In genomic region chrX:147850875-147851274, GRCh38 we compare ENCODE assay signal across 15 cellular contexts.
DNase-seq lines count a peak whose midpoint lies in the region; ATAC-seq and TF ChIP-seq lines count a peak whose summit lies in the region.
"Had no signal": no experiment of that assay in that cellular context is flagged by ENCODE, and none has a peak within 500 bp of the region (broad histone marks: within the 10 kb centered on the region; RNA-seq: fewer than 3 reads in every experiment).

No MANE protein-coding gene starts in this region.

- H3K27ac Mint-ChIP-seq in MCF 10A (ENCODE audit: low read depth, unreplicated experiment), result no peak overlapping the region
- H3K27ac Mint-ChIP-seq: activated T-cell treated with anti-CD3 and anti-CD28 coated beads, Interleukin-2, amount 50 U/mL, for 24 hours; HFFc6; stimulated activated memory B cell treated with anti-CD40 and anti-IgM and Interleukin-4, amounts not matched to agents 10 μg/mL and 1 μg/mL and 100 μg/mL, for 72 hours had no signal

- peak; percentile 0 for DNase-seq in ACHN
- no peak for DNase-seq in hepatic stellate cell (ENCODE audit: low spot score)
- DNase-seq in MCF 10A (ENCODE audit: unreplicated experiment), result no peak
- no peak for DNase-seq in MM.1S
- no peak for DNase-seq in stimulated activated CD8-positive, alpha-beta memory T cell treated with anti-CD3 and anti-CD28 coated beads, Interleukin-4, amount 100 ng/mL, for 48 hours
- DNase-seq: activated CD4-positive, alpha-beta T cell treated with anti-CD3 and anti-CD28 coated beads for 4 hours; activated T-cell treated with anti-CD3 and anti-CD28 coated beads, Interleukin-2, amount 50 U/mL, for 24 hours; HFFc6; nucleus accumbens; transverse colon had no signal

- no peak overlapping the region for H3K9ac ChIP-seq in MM.1S (ENCODE audit: low read length)

- H3K9me3 Mint-ChIP-seq in MCF 10A (ENCODE audit: unreplicated experiment), result peaks cover 7% of the 10 kb centered on the region
- H3K9me3 Mint-ChIP-seq: activated T-cell treated with anti-CD3 and anti-CD28 coated beads, Interleukin-2, amount 50 U/mL, for 24 hours; HFFc6; stimulated activated memory B cell treated with anti-CD40 and anti-IgM and Interleukin-4, amounts not matched to agents 10 μg/mL and 1 μg/mL and 100 μg/mL, for 72 hours had no signal

- H4K20me1 ChIP-seq in MM.1S (ENCODE audit: insufficient read depth, low read length), result no peaks in the 10 kb centered on the region

- no peaks in the 10 kb centered on the region for H3K4me1 ChIP-seq in MM.1S (ENCODE audit: low read length)
- H3K4me1 ChIP-seq: transverse colon had no signal

- no TSS peak for BruUV-seq in MCF 10A (replicated peaks; lab: Mats Ljungman, UMichigan)

- TF ChIP-seq CTCF in MCF 10A (IDR thresholded peaks at IDR 0.05; ENCODE audit: unreplicated experiment) (no peak), MM.1S (IDR thresholded peaks at IDR 0.05; ENCODE audit: low read length) (no peak)

- no peaks in the 10 kb centered on the region for H3K27me3 ChIP-seq in MM.1S (replicated peaks; ENCODE audit: insufficient read depth, low read length)
- H3K27me3 ChIP-seq: hepatocyte, transverse colon had no signal

- H3K27me3 Mint-ChIP-seq in MCF 10A (ENCODE audit: insufficient read depth, unreplicated experiment), result no peaks in the 10 kb centered on the region
- H3K27me3 Mint-ChIP-seq: stimulated activated memory B cell treated with anti-CD40 and anti-IgM and Interleukin-4, amounts not matched to agents 10 μg/mL and 1 μg/mL and 100 μg/mL, for 72 hours had no signal

- no peaks in the 10 kb centered on the region for H3F3A ChIP-seq in MM.1S (ENCODE audit: insufficient read depth, low read length)

- H3K36me3 ChIP-seq in MM.1S (replicated peaks; ENCODE audit: insufficient read depth, low read length), result no peaks in the 10 kb centered on the region
- H3K36me3 ChIP-seq: transverse colon had no signal

- peak; percentile 64 for ATAC-seq in GM19463 (IDR thresholded peaks at IDR 0.05; ENCODE audit: unreplicated experiment)
- peak; percentile 86 for ATAC-seq in HG02973 (IDR thresholded peaks at IDR 0.05; ENCODE audit: unreplicated experiment)
- ATAC-seq in HG03575 (IDR thresholded peaks at IDR 0.05; ENCODE audit: extremely low read depth, insufficient number of reproducible peaks, low FRiP score, unreplicated experiment), result peak; percentile 80
- ATAC-seq: stimulated activated memory B cell treated with anti-CD40 and anti-IgM and Interleukin-4, amounts not matched to agents 10 μg/mL and 1 μg/mL and 100 μg/mL, for 72 hours had no signal

- POLR2A ChIA-PET in MCF 10A (lab: Yijun Ruan, JAX), result no interaction called here

- CTCF ChIA-PET in MCF 10A (lab: Yijun Ruan, JAX), result no interaction called here

- H3K9me3 ChIP-seq in MM.1S (replicated peaks; ENCODE audit: insufficient read depth, low read length), result no peaks in the 10 kb centered on the region
- H3K9me3 ChIP-seq: transverse colon had no signal

- no peak overlapping the region for H2AFZ ChIP-seq in MM.1S (ENCODE audit: low read length)
- H2AFZ ChIP-seq: hepatocyte had no signal

- in situ Hi-C loops in ACHN (cut with HindIII; ENCODE audit: low pct_ligation_motif_present, low pct_unique_long_range_greater_than_20kb, low sequenced_read_pairs), result no loop called here

- H3K27ac ChIP-seq in MM.1S (ENCODE audit: low read length), result no peak overlapping the region
- H3K27ac ChIP-seq: hepatocyte, transverse colon had no signal

- no peaks in the 10 kb centered on the region for H3K36me3 Mint-ChIP-seq in MCF 10A (ENCODE audit: insufficient read depth, unreplicated experiment)
- H3K36me3 Mint-ChIP-seq: stimulated activated memory B cell treated with anti-CD40 and anti-IgM and Interleukin-4, amounts not matched to agents 10 μg/mL and 1 μg/mL and 100 μg/mL, for 72 hours had no signal

- no peaks in the 10 kb centered on the region for H3K9me2 ChIP-seq in MM.1S (replicated peaks; ENCODE audit: insufficient read depth, low read length)

- no peak overlapping the region for H3K4me3 ChIP-seq in MM.1S (ENCODE audit: low read length)
- H3K4me3 ChIP-seq: hepatocyte, transverse colon had no signal

- intact Hi-C loops in MCF 10A (cut with micrococcal nuclease), result no loop called here

- no peaks in the 10 kb centered on the region for H3K79me2 ChIP-seq in MM.1S (ENCODE audit: low read length)
- H3K79me2 ChIP-seq: hepatocyte had no signal

- H3K4me1 Mint-ChIP-seq in MCF 10A (ENCODE audit: insufficient read depth, unreplicated experiment), result no peaks in the 10 kb centered on the region
- H3K4me1 Mint-ChIP-seq: stimulated activated memory B cell treated with anti-CD40 and anti-IgM and Interleukin-4, amounts not matched to agents 10 μg/mL and 1 μg/mL and 100 μg/mL, for 72 hours had no signal

- H3K4me2 ChIP-seq in MM.1S (ENCODE audit: low read depth, low read length), result no peak overlapping the region
- H3K4me2 ChIP-seq: hepatocyte had no signal

- no peak overlapping the region for H3K4me3 Mint-ChIP-seq in MCF 10A (ENCODE audit: unreplicated experiment)
- H3K4me3 Mint-ChIP-seq: activated T-cell treated with anti-CD3 and anti-CD28 coated beads, Interleukin-2, amount 50 U/mL, for 24 hours; HFFc6; stimulated activated memory B cell treated with anti-CD40 and anti-IgM and Interleukin-4, amounts not matched to agents 10 μg/mL and 1 μg/mL and 100 μg/mL, for 72 hours had no signal
